ENCODE assay signal across 8 cellular contexts in genomic region chr4:148445903-148446261, GRCh38. TPM values are rescaled to one million over a fixed set of nuclear protein-coding genes. Genes with fewer than 3 reads are reported as not detected.
A peak's percentile ranks its signal among the peaks of the same experiment; 100 is the strongest.
DNase-seq lines count a peak whose midpoint lies in the region; ATAC-seq, FAIRE-seq and TF ChIP-seq lines count a peak whose summit lies in the region.

No MANE protein-coding gene starts in this region.

- peak overlapping the region; percentile 69 for H2AFZ ChIP-seq in astrocyte (ENCODE audit: low read depth, low read length)

- no peak overlapping the region for H3K27ac ChIP-seq in astrocyte (ENCODE audit: low read depth, low read length)
- peak overlapping the region in 2 of 3 donors; percentile 68 to 80 for H3K27ac ChIP-seq in right lobe of liver
- H3K27ac ChIP-seq in testis: peak overlapping the region; percentile 64 to 91

- no peak for DNase-seq in activated CD8-positive, alpha-beta memory T cell treated with anti-CD3 and anti-CD28 coated beads, Interleukin-2, amount 10 ng/mL, durations not matched to agents 7 days and 5 days
- DNase-seq in activated CD8-positive, alpha-beta memory T cell treated with anti-CD3 and anti-CD28 coated beads, Interleukin-2, amount 50 U/mL, for 4 hours: no peak
- DNase-seq in astrocyte (ENCODE audit: low read depth) (no peak), right lobe of liver (no peak), testis (no peak), A172 (ENCODE audit: low spot score) (no peak)

- no peaks in the 10 kb centered on the region for H4K20me1 ChIP-seq in astrocyte (ENCODE audit: insufficient read depth, low read length)

- H3K27me3 ChIP-seq in astrocyte (ENCODE audit: insufficient read depth, low read length) (peaks cover 35% of the 10 kb centered on the region), right lobe of liver (no peaks in the 10 kb centered on the region), testis (no peaks in the 10 kb centered on the region)

- ATAC-seq in activated CD8-positive, alpha-beta memory T cell treated with anti-CD3 and anti-CD28 coated beads, Interleukin-2, amount 10 ng/mL, durations not matched to agents 7 days and 5 days: no peak
- ATAC-seq in right lobe of liver (no peak), GM21367 (IDR thresholded peaks at IDR 0.05; ENCODE audit: unreplicated experiment) (no peak), GM19397 (IDR thresholded peaks at IDR 0.05; ENCODE audit: unreplicated experiment) (no peak)

- H3K4me3 ChIP-seq in astrocyte (ENCODE audit: insufficient read depth, low read depth, low read length) (peak overlapping the region; percentile 57), right lobe of liver (peak overlapping the region; percentile 78 to 86 (median 85)), testis (peak overlapping the region; percentile 86 to 91)

- peak overlapping the region; percentile 63 for H3K9ac ChIP-seq in astrocyte (ENCODE audit: low read length)

- no peaks in the 10 kb centered on the region for H3K79me2 ChIP-seq in astrocyte (ENCODE audit: insufficient read depth, low read length)

- H3K36me3 ChIP-seq in astrocyte (ENCODE audit: insufficient read depth, low read length) (no peaks in the 10 kb centered on the region), right lobe of liver (no peaks in the 10 kb centered on the region), testis (ENCODE audit: low read depth, missing control alignments) (no peaks in the 10 kb centered on the region)

- peak overlapping the region; percentile 73 for H3K27ac Mint-ChIP-seq in activated CD8-positive, alpha-beta memory T cell treated with anti-CD3 and anti-CD28 coated beads, Interleukin-2, amount 10 ng/mL, durations not matched to agents 7 days and 5 days
- peak overlapping the region; percentile 13 for H3K27ac Mint-ChIP-seq in astrocyte (ENCODE audit: unreplicated experiment)

- 4% methylated on average over 7 of the region's 7 CpGs for WGBS in right lobe of liver (ENCODE audit: insufficient coverage, low coverage, low lambda C conversion rate, missing lambda C conversion rate)
- 1 to 7% methylated on average over 7 of the region's 7 CpGs for whole genome bisulfite sequencing in testis, 2 donors

- H3K9me3 Mint-ChIP-seq in activated CD8-positive, alpha-beta memory T cell treated with anti-CD3 and anti-CD28 coated beads, Interleukin-2, amount 10 ng/mL, durations not matched to agents 7 days and 5 days (ENCODE audit: low read depth): no peaks in the 10 kb centered on the region
- H3K9me3 Mint-ChIP-seq in astrocyte (ENCODE audit: unreplicated experiment): no peaks in the 10 kb centered on the region

- peaks cover 25% of the 10 kb centered on the region for H3K27me3 Mint-ChIP-seq in activated CD8-positive, alpha-beta memory T cell treated with anti-CD3 and anti-CD28 coated beads, Interleukin-2, amount 10 ng/mL, durations not matched to agents 7 days and 5 days
- peaks cover 13% of the 10 kb centered on the region for H3K27me3 Mint-ChIP-seq in astrocyte (ENCODE audit: low read depth, unreplicated experiment)

- H3K4me1 ChIP-seq in astrocyte (ENCODE audit: insufficient read depth, low read length): peaks cover 21% of the 10 kb centered on the region
- peaks cover 0 to 5% (median 0%) of the 10 kb centered on the region in 4 donors for H3K4me1 ChIP-seq in right lobe of liver
- H3K4me1 ChIP-seq in testis: peaks cover under 1% of the 10 kb centered on the region

- TF ChIP-seq CTCF in astrocyte (IDR thresholded peaks at IDR 0.05; ENCODE audit: insufficient read depth, low read depth, low read length): no peak
- TF ChIP-seq CTCF in right lobe of liver (IDR thresholded peaks at IDR 0.05): no peak
- no peak for TF ChIP-seq CTCF in testis (IDR thresholded peaks at IDR 0.05)

- no peak for FAIRE-seq in astrocyte (lab: Jason Lieb, UNC)

- peak overlapping the region; percentile 77 for H3K4me3 Mint-ChIP-seq in activated CD8-positive, alpha-beta memory T cell treated with anti-CD3 and anti-CD28 coated beads, Interleukin-2, amount 10 ng/mL, durations not matched to agents 7 days and 5 days
- peak overlapping the region; percentile 76 for H3K4me3 Mint-ChIP-seq in astrocyte (ENCODE audit: unreplicated experiment)

- H3K4me2 ChIP-seq in astrocyte (ENCODE audit: low read length): peak overlapping the region; percentile 98

- H3K9me3 ChIP-seq in astrocyte (ENCODE audit: insufficient read depth, low read depth, low read length) (no peaks in the 10 kb centered on the region), right lobe of liver (no peaks in the 10 kb centered on the region), testis (no peaks in the 10 kb centered on the region)

- H3K36me3 Mint-ChIP-seq in activated CD8-positive, alpha-beta memory T cell treated with anti-CD3 and anti-CD28 coated beads, Interleukin-2, amount 10 ng/mL, durations not matched to agents 7 days and 5 days: no peaks in the 10 kb centered on the region
- no peaks in the 10 kb centered on the region for H3K36me3 Mint-ChIP-seq in astrocyte (ENCODE audit: low read depth, unreplicated experiment)

- CTCF ChIA-PET in activated CD8-positive, alpha-beta memory T cell treated with anti-CD3 and anti-CD28 coated beads, Interleukin-2, amount 10 ng/mL, durations not matched to agents 7 days and 5 days (lab: Charles Lee): interaction anchor here (1.1 kb wide), 1 partner anchor 462 kb away, joined by 4 read pairs; no protein-coding TSS in a partner anchor

- TF ChIP-seq POLR2A in right lobe of liver (IDR thresholded peaks at IDR 0.05) (no peak), testis (IDR thresholded peaks at IDR 0.05) (no peak)

- H3K4me1 Mint-ChIP-seq in activated CD8-positive, alpha-beta memory T cell treated with anti-CD3 and anti-CD28 coated beads, Interleukin-2, amount 10 ng/mL, durations not matched to agents 7 days and 5 days: peaks cover 15% of the 10 kb centered on the region
- H3K4me1 Mint-ChIP-seq in astrocyte (ENCODE audit: low read depth, unreplicated experiment): no peaks in the 10 kb centered on the region

- intact Hi-C loops in right lobe of liver (cut with DNase I): no loop called here
- intact Hi-C loops in testis (cut with DNase I; ENCODE audit: low total_unique reads): no loop called here

RNA-seq across cellular contexts. Expression of gene NR3C2, which starts 3.7 kb away (rescaled TPM):
- total RNA-seq in activated CD8-positive, alpha-beta memory T cell treated with anti-CD3 and anti-CD28 coated beads, Interleukin-2, amount 10 ng/mL, durations not matched to agents 7 days and 5 days: 1 to 10 TPM; 2.2 to 9.0 TPM
- 2.5 TPM in 2 replicates for total RNA-seq in astrocyte
- total RNA-seq in right lobe of liver: 10 to 100 TPM in 3 of 6 experiments, 1 to 10 TPM in 3; 4.8 to 15.9 (median 8.9) TPM
- total RNA-seq in testis: 10 to 100 TPM; 17.6 to 19.9 TPM
- 28.1 TPM for polyA plus RNA-seq in testis (ENCODE audit: insufficient read depth, low read depth, low replicate concordance)
- 1.3 and 3.3 TPM in 2 replicates for total RNA-seq in A172 (2014; rRNA removed; shearing (Covaris generic))
